9 cellular contexts compared by ENCODE assay signal in genomic region chr14:43795600-43796228, GRCh38.
DNase-seq lines count a peak whose midpoint lies in the region; ATAC-seq and TF ChIP-seq lines count a peak whose summit lies in the region.
"Had no signal": no experiment of that assay in that cellular context is flagged by ENCODE, and none has a peak within 500 bp of the region (broad histone marks: within the 10 kb centered on the region; RNA-seq: fewer than 3 reads in every experiment).

No MANE protein-coding gene starts in this region.

- H3K36me3 ChIP-seq in mesenchymal stem cell (ENCODE audit: control insufficient read depth in 1 of 2, insufficient read depth in 2 of 2, low read depth in 1 of 2, low read length in 2 of 2): no peaks in the 10 kb centered on the region

- H3K9me3 Mint-ChIP-seq in natural killer cell: peaks cover 2 to 7% of the 10 kb centered on the region in 2 donors

- H3K4me1 ChIP-seq in mesenchymal stem cell (ENCODE audit: control insufficient read depth, insufficient read depth, low read depth, low read length): no peaks in the 10 kb centered on the region

- no peak overlapping the region for H3K18ac ChIP-seq in mesenchymal stem cell (ENCODE audit: low read depth in 1 of 2, low read length in 2 of 2)

- no peak overlapping the region for H2BK5ac ChIP-seq in mesenchymal stem cell (ENCODE audit: low read depth, low read length, poor library complexity, severe bottlenecking)

- ATAC-seq in natural killer cell: no peak

- no peaks in the 10 kb centered on the region for H3K9me3 ChIP-seq in mesenchymal stem cell (ENCODE audit: control insufficient read depth, low read length)

- H3K4me3 ChIP-seq in cardiac fibroblast (replicated peaks in 1 of 2; ENCODE audit: low read depth in 2 of 2, low read length in 2 of 2) (no peak overlapping the region), mesenchymal stem cell (ENCODE audit: insufficient read depth in 1 of 2, low read depth in 1 of 2, low read length in 2 of 2) (no peak overlapping the region)

- no peak overlapping the region for H3K27ac ChIP-seq in mesenchymal stem cell (ENCODE audit: low read length, poor library complexity, severe bottlenecking)

- TF ChIP-seq CTCF in cardiac fibroblast (IDR thresholded peaks at IDR 0.05; ENCODE audit: low read depth, low read length): no peak
- no peak for TF ChIP-seq CTCF in natural killer cell (IDR thresholded peaks at IDR 0.05)

- intact Hi-C loops in natural killer cell (cut with micrococcal nuclease): no loop called here

- H3K14ac ChIP-seq in mesenchymal stem cell (ENCODE audit: low read length in 2 of 2): no peak overlapping the region

- H4K8ac ChIP-seq in mesenchymal stem cell (ENCODE audit: low read length): no peak overlapping the region

- H3K23ac ChIP-seq in mesenchymal stem cell (ENCODE audit: low read length in 2 of 2): no peak overlapping the region

- DNase-seq in ELR (ENCODE audit: low read depth) (peak; percentile 5), NCI-H2029 treated with DMSO at 0.1 percent for 48 hours (lab: John Stamatoyannopoulos, UW) (peak; percentile 40), cardiac fibroblast (ENCODE audit: low read depth in 2 of 2) (peak; percentile 0 to 24), mesenchymal stem cell (peak; percentile 52), DMS79 (lab: John Stamatoyannopoulos, UW) (no peak), occipital lobe (lab: John Stamatoyannopoulos, UW) (no peak), GM19238 (ENCODE audit: insufficient read length, low spot score) (no peak), natural killer cell (no peak)

- H3K27me3 ChIP-seq in mesenchymal stem cell (ENCODE audit: control insufficient read depth in 1 of 2, insufficient read depth in 1 of 2, low read length in 2 of 2): no peaks in the 10 kb centered on the region

- H3K4ac ChIP-seq in mesenchymal stem cell (ENCODE audit: low read depth in 1 of 2, low read length in 2 of 2): no peak overlapping the region

- no peak overlapping the region for H2AFZ ChIP-seq in mesenchymal stem cell (ENCODE audit: low read depth, low read length)

- no peak overlapping the region for H3K27ac Mint-ChIP-seq in natural killer cell
- H3K27ac Mint-ChIP-seq: activated T-helper 2 cell treated with anti-CD3 and anti-CD28 coated beads, Interferon-gamma antibody, Interleukin-2, Interleukin-4, amounts not matched to agents 10 μg/mL and 5 μg/mL and 100 μg/mL, durations not matched to agents 14 hours and 24 hours and 36 hours had no signal

- H3K36me3 Mint-ChIP-seq in natural killer cell: no peaks in the 10 kb centered on the region

- no peaks in the 10 kb centered on the region for H3K79me1 ChIP-seq in mesenchymal stem cell (replicated peaks; ENCODE audit: low read length, poor library complexity, severe bottlenecking)

- H2BK15ac ChIP-seq in mesenchymal stem cell (ENCODE audit: low read depth, poor library complexity, severe bottlenecking): no peak overlapping the region

- H2AK5ac ChIP-seq in mesenchymal stem cell (ENCODE audit: low read length, severe bottlenecking): no peak overlapping the region

- no peaks in the 10 kb centered on the region for H3K27me3 Mint-ChIP-seq in natural killer cell (ENCODE audit: low read depth in 2 of 2)

- H3K9ac ChIP-seq in mesenchymal stem cell (ENCODE audit: low read length): no peak overlapping the region

- H2BK120ac ChIP-seq in mesenchymal stem cell (ENCODE audit: low read depth, low read length): no peak overlapping the region

- no peak overlapping the region for H2BK12ac ChIP-seq in mesenchymal stem cell (ENCODE audit: low read length in 2 of 2)

- H4K91ac ChIP-seq in mesenchymal stem cell (ENCODE audit: low read length): no peak overlapping the region

- H3K4me1 Mint-ChIP-seq in natural killer cell: no peaks in the 10 kb centered on the region

- H3K4me2 ChIP-seq in mesenchymal stem cell (ENCODE audit: low read length, poor library complexity, severe bottlenecking): no peak overlapping the region

- H3K4me3 Mint-ChIP-seq in natural killer cell: no peak overlapping the region

Comparison
In these comparisons a context has a peak if more than half of its experiments do, and no peak if none do; other contexts are left out.
1. DNase-seq: peak in ELR (single experiment), NCI-H2029 treated with DMSO at 0.1 percent for 48 hours (single experiment), cardiac fibroblast (2 of 2) and mesenchymal stem cell (single experiment); none in DMS79 (single experiment), occipital lobe (single experiment), GM19238 (single experiment) and natural killer cell (single experiment).